31 cellular contexts compared by ENCODE assay signal in genomic region chr9:135043345-135043744, GRCh38. TPM values are rescaled to one million over a fixed set of nuclear protein-coding genes. Genes with fewer than 3 reads are reported as not detected.
"Had no signal": no experiment of that assay in that cellular context is flagged by ENCODE, and none has a peak within 500 bp of the region (broad histone marks: within the 10 kb centered on the region; RNA-seq: fewer than 3 reads in every experiment).

No MANE protein-coding gene starts in this region.

- H3K27me3 ChIP-seq: body of pancreas had no signal

- FAIRE-seq: astrocyte had no signal

- H3K4me1 ChIP-seq: adrenal gland, body of pancreas, breast epithelium, SJSA1 had no signal

- H3K9me3 ChIP-seq: adrenal gland, body of pancreas, breast epithelium, SJSA1, SK-N-SH had no signal

- H3K27ac ChIP-seq: adrenal gland, body of pancreas, breast epithelium, KMS-11, SJSA1, VCaP had no signal

- H3K36me3 ChIP-seq: adrenal gland, breast epithelium, SJSA1 had no signal

- H3K4me3 ChIP-seq: adrenal gland, body of pancreas, breast epithelium, SJSA1 had no signal

- DNase-seq: activated B cell treated with CpG ODN at 0.5 μM for 24 hours; activated CD4-positive, alpha-beta T cell treated with anti-CD3 and anti-CD28 coated beads for 4 hours; activated CD4-positive, alpha-beta T cell treated with anti-CD3 and anti-CD28 coated beads, Interleukin-2, amount 50 U/mL, for 1 hour; activated CD4-positive, CD25-positive, alpha-beta regulatory T cell treated with anti-CD3 and anti-CD28 coated beads, Interleukin-2, amount 50 U/mL, for 72 hours; activated CD8-positive, alpha-beta T cell treated with anti-CD3 and anti-CD28 coated beads for 36 hours; activated gamma-delta T cell treated with Interleukin-2 at 50 U/mL for 16 hours; activated naive CD4-positive, alpha-beta T cell treated with anti-CD3 and anti-CD28 coated beads for 36 hours; activated T-cell treated with anti-CD3 and anti-CD28 coated beads for 4 hours; activated T-cell treated with anti-CD3 and anti-CD28 coated beads, Interleukin-2, amount 50 U/mL, for 4 hours; body of pancreas; caudate nucleus; MM.1S; MV-4-11; NCI-H1092; NCI-H1436 treated with DMSO at 0.1 percent for 48 hours; NCI-H1694 treated with DMSO at 0.1 percent for 48 hours; NCI-H2029; NCI-H345; NCI-H524 treated with DMSO at 0.1 percent for 48 hours; RPMI8226; SHP77 treated with DMSO at 0.1 percent for 48 hours; SK-N-SH had no signal

RNA-seq across cellular contexts. Expression of gene OLFM1, which starts 44.1 kb away (rescaled TPM):
- total RNA-seq: activated B cell treated with CpG ODN at 0.5 μM for 24 hours; activated CD8-positive, alpha-beta memory T cell treated with anti-CD3 and anti-CD28 coated beads for 36 hours; activated CD8-positive, alpha-beta T cell treated with anti-CD3 and anti-CD28 coated beads for 36 hours; activated naive CD4-positive, alpha-beta T cell treated with anti-CD3 and anti-CD28 coated beads for 36 hours; activated naive CD4-positive, alpha-beta T cell treated with anti-CD3 and anti-CD28 coated beads, Interleukin-2, amount 50 U/mL, for 72 hours; LHCN-M2 had no signal
